In the genomic region with DNA sequence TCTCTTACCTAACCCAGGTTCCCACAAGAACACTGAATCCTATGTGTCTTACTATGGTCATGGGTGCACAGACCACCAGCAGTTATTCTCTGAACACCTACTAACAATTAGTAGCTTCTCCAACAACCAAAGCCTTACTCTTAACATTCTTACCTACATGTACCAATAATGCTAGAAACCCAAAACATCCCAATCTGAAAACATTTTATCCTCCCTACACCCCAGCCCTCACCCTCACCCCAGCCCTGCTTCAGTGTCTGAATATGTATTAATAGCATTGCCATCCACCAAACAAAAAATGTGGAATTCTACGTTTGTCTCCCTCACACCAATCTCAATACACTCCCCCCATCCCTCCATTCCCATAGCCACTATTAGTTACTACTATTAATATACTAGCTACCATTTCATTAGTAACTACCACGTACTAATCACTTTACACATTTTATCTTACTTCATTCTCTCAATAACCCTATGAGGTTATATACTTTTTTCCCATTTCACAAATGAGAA, we compare ENCODE assay signal across 11 cellular contexts. TPM values are rescaled to one million over a fixed set of nuclear protein-coding genes. Genes with fewer than 3 reads are reported as not detected.
A peak's percentile ranks its signal among the peaks of the same experiment; 100 is the strongest.
DNase-seq lines count a peak whose midpoint lies in the region; ATAC-seq and TF ChIP-seq lines count a peak whose summit lies in the region.
"Had no signal": no experiment of that assay in that cellular context is flagged by ENCODE, and none has a peak within 500 bp of the region (broad histone marks: within the 10 kb centered on the region; RNA-seq: fewer than 3 reads in every experiment).

No MANE protein-coding gene starts in this region.

- H3K4me1 ChIP-seq in smooth muscle cell (ENCODE audit: low read depth) = peaks cover 23% of the 10 kb centered on the region
- peaks cover 0 to 62% (median 38%) of the 10 kb centered on the region in 4 donors for H3K4me1 ChIP-seq in sigmoid colon

- TF ChIP-seq POLR2A in sigmoid colon (IDR thresholded peaks at IDR 0.05) = no peak

- H3K36me3 ChIP-seq in smooth muscle cell (ENCODE audit: low read depth) (no peaks in the 10 kb centered on the region), sigmoid colon (no peaks in the 10 kb centered on the region)

- no peaks in the 10 kb centered on the region for H3K9me3 Mint-ChIP-seq in activated T-cell treated with anti-CD3 and anti-CD28 coated beads, Interleukin-2, amount 50 U/mL, for 24 hours
- H3K9me3 Mint-ChIP-seq in WTC11 = no peaks in the 10 kb centered on the region

- H3K27me3 ChIP-seq in smooth muscle cell (ENCODE audit: low read depth) = no peaks in the 10 kb centered on the region
- H3K27me3 ChIP-seq in sigmoid colon = no peaks in the 10 kb centered on the region
- H3K27me3 ChIP-seq: SJSA1 had no signal

- peaks cover 69% of the 10 kb centered on the region for H4K20me1 ChIP-seq in smooth muscle cell (ENCODE audit: low read depth)

- CTCF ChIA-PET in WTC11 (lab: Charles Lee) = interaction anchor here (1.1 kb wide), 1 partner anchor 7 kb away, joined by 3 read pairs; no protein-coding TSS in a partner anchor

- TF ChIP-seq EP300 in sigmoid colon (IDR thresholded peaks at IDR 0.05) = no peak

- H3K9me3 ChIP-seq in smooth muscle cell (replicated peaks; ENCODE audit: low read depth) (no peaks in the 10 kb centered on the region), sigmoid colon (no peaks in the 10 kb centered on the region)

- H3K4me2 ChIP-seq in smooth muscle cell = peak overlapping the region; percentile 90

- ATAC-seq in WTC11 = no peak

- no peak overlapping the region for H3K27ac ChIP-seq in smooth muscle cell (ENCODE audit: low read depth)
- H3K27ac ChIP-seq in sigmoid colon = no peak overlapping the region
- H3K27ac ChIP-seq: SJSA1 had no signal

- no peak for TF ChIP-seq CTCF in WTC11 (IDR thresholded peaks at IDR 0.05)
- no peak for TF ChIP-seq CTCF in fibroblast of the aortic adventitia (IDR thresholded peaks at IDR 0.05; ENCODE audit: insufficient read depth, low read length)
- no peak for TF ChIP-seq CTCF in smooth muscle cell (IDR thresholded peaks at IDR 0.05; ENCODE audit: borderline replicate concordance, insufficient read depth, poor library complexity, severe bottlenecking)
- no peak for TF ChIP-seq CTCF in sigmoid colon (IDR thresholded peaks at IDR 0.05)

- POLR2A ChIA-PET in WTC11 (lab: Charles Lee) = no interaction called here

- intact Hi-C loops in sigmoid colon (cut with DNase I) = loop anchor here (5.0 kb wide), 1 partner anchor 204 kb away; no protein-coding TSS in a partner anchor

- H3K36me3 Mint-ChIP-seq in activated T-cell treated with anti-CD3 and anti-CD28 coated beads, Interleukin-2, amount 50 U/mL, for 24 hours (ENCODE audit: low read depth) = peaks cover 65% of the 10 kb centered on the region
- H3K36me3 Mint-ChIP-seq in WTC11 = peaks cover 17% of the 10 kb centered on the region

- peaks cover 67% of the 10 kb centered on the region for H3K4me1 Mint-ChIP-seq in activated T-cell treated with anti-CD3 and anti-CD28 coated beads, Interleukin-2, amount 50 U/mL, for 24 hours (ENCODE audit: low read depth)
- peaks cover 57% of the 10 kb centered on the region for H3K4me1 Mint-ChIP-seq in WTC11

- peak overlapping the region; percentile 85 for H3K4me3 Mint-ChIP-seq in activated T-cell treated with anti-CD3 and anti-CD28 coated beads, Interleukin-2, amount 50 U/mL, for 24 hours
- peak overlapping the region; percentile 85 for H3K4me3 Mint-ChIP-seq in WTC11

- H3K9ac ChIP-seq in smooth muscle cell (ENCODE audit: low read depth) = no peak overlapping the region

- H3K27me3 Mint-ChIP-seq in activated T-cell treated with anti-CD3 and anti-CD28 coated beads, Interleukin-2, amount 50 U/mL, for 24 hours = no peaks in the 10 kb centered on the region
- H3K27me3 Mint-ChIP-seq in WTC11 (ENCODE audit: low read depth) = peaks cover 6% of the 10 kb centered on the region; the same call in 1 of the 2 replicates

- WGBS in smooth muscle cell (ENCODE audit: low lambda C conversion rate) = 76% methylated on average over 2 of the region's 2 CpGs
- WGBS in sigmoid colon, 2 donors = 74 to 75% methylated on average over 2 of the region's 2 CpGs

- peak overlapping the region; percentile 98 for H3K4me3 ChIP-seq in fibroblast of the aortic adventitia (ENCODE audit: low read depth, low read length)
- peak overlapping the region; percentile 98 for H3K4me3 ChIP-seq in smooth muscle cell
- H3K4me3 ChIP-seq in sigmoid colon = peak overlapping the region in 1 of 4 donors; percentile 86
- H3K4me3 ChIP-seq: lung, SJSA1 had no signal

- peaks cover 73% of the 10 kb centered on the region for H3K79me2 ChIP-seq in smooth muscle cell (ENCODE audit: low read depth)

- H2AFZ ChIP-seq in smooth muscle cell (ENCODE audit: low read depth) = no peak overlapping the region

- peak overlapping the region; percentile 22 for H3K27ac Mint-ChIP-seq in activated T-cell treated with anti-CD3 and anti-CD28 coated beads, Interleukin-2, amount 50 U/mL, for 24 hours
- H3K27ac Mint-ChIP-seq in WTC11 = no peak overlapping the region

- no peaks in the 10 kb centered on the region for H3F3A ChIP-seq in smooth muscle cell (ENCODE audit: low read depth)

- no peak for DNase-seq in activated T-cell treated with anti-CD3 and anti-CD28 coated beads, Interleukin-2, amount 50 U/mL, for 24 hours
- DNase-seq in activated T-cell treated with anti-CD3 and anti-CD28 coated beads, Interleukin-2, amount 50 U/mL, for 1 hour = no peak
- DNase-seq in WTC11 (ENCODE audit: low spot score) (no peak), fibroblast of the aortic adventitia (ENCODE audit: low read depth) (no peak), smooth muscle cell (lab: John Stamatoyannopoulos, UW; ENCODE audit: unreplicated experiment) (no peak), NCI-H128 (lab: John Stamatoyannopoulos, UW; ENCODE audit: unreplicated experiment) (no peak), inferior parietal cortex (ENCODE audit: extremely low spot score) (no peak), sigmoid colon (no peak)
- DNase-seq: NCI-H2171 had no signal

TF ChIP-seq in WTC11, 78 proteins besides CTCF, POLR2A, EP300 and RAD21:
- TF ChIP-seq FOXK1 (CRISPR knock-in tag; IDR thresholded peaks at IDR 0.05) = no peak
- no peak for TF ChIP-seq NR3C1 (CRISPR knock-in tag; conservative IDR thresholded peaks at IDR 0.05; ENCODE audit: low read depth)
- TF ChIP-seq JUN (CRISPR knock-in tag; IDR thresholded peaks at IDR 0.05) = no peak
- no peak for TF ChIP-seq MYBL2 (CRISPR knock-in tag; IDR thresholded peaks at IDR 0.05)
- TF ChIP-seq ZNF396 (CRISPR knock-in tag; IDR thresholded peaks at IDR 0.05; ENCODE audit: borderline replicate concordance) = no peak
- no peak for TF ChIP-seq IRF2 (CRISPR knock-in tag; IDR thresholded peaks at IDR 0.05; ENCODE audit: borderline replicate concordance, low read depth)
- TF ChIP-seq ZNF263 (CRISPR knock-in tag; IDR thresholded peaks at IDR 0.05; ENCODE audit: low read depth) = no peak
- TF ChIP-seq, protein P1, sequence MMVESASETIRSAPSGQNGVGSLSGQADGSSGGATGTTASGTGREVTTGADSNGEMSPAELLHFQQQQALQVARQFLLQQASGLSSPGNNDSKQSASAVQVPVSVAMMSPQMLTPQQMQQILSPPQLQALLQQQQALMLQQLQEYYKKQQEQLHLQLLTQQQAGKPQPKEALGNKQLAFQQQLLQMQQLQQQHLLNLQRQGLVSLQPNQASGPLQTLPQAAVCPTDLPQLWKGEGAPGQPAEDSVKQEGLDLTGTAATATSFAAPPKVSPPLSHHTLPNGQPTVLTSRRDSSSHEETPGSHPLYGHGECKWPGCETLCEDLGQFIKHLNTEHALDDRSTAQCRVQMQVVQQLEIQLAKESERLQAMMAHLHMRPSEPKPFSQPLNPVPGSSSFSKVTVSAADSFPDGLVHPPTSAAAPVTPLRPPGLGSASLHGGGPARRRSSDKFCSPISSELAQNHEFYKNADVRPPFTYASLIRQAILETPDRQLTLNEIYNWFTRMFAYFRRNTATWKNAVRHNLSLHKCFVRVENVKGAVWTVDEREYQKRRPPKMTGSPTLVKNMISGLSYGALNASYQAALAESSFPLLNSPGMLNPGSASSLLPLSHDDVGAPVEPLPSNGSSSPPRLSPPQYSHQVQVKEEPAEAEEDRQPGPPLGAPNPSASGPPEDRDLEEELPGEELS (CRISPR knock-in tag; IDR thresholded peaks at IDR 0.05) = no peak
- TF ChIP-seq, protein P2, sequence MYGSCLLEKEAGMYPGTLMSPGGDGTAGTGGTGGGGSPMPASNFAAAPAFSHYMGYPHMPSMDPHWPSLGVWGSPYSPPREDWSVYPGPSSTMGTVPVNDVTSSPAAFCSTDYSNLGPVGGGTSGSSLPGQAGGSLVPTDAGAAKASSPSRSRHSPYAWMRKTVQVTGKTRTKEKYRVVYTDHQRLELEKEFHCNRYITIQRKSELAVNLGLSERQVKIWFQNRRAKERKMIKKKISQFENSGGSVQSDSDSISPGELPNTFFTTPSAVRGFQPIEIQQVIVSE (CRISPR knock-in tag; IDR thresholded peaks at IDR 0.05; ENCODE audit: borderline replicate concordance) = no peak

RNA-seq across cellular contexts. Expression of a gene that starts 2.6 kb away (rescaled TPM):
- total RNA-seq in WTC11 (2021) = 42.0 to 44.5 TPM (median 42.7 TPM) in 3 replicates
- total RNA-seq in fibroblast of the aortic adventitia (ENCODE audit: low replicate concordance) = 37.4 and 37.5 TPM in 2 replicates
- total RNA-seq in smooth muscle cell = 30.5 and 35.9 TPM in 2 replicates
- polyA plus RNA-seq in smooth muscle cell = 12.0 and 22.7 TPM in 2 replicates
- 10 to 100 TPM; 38.7 to 42.0 (median 41.5) TPM for total RNA-seq in sigmoid colon
- polyA plus RNA-seq in sigmoid colon = 1 to 10 TPM; 4.6 to 8.9 (median 4.8) TPM
